8 cellular contexts compared by ENCODE assay signal in the genomic region with DNA sequence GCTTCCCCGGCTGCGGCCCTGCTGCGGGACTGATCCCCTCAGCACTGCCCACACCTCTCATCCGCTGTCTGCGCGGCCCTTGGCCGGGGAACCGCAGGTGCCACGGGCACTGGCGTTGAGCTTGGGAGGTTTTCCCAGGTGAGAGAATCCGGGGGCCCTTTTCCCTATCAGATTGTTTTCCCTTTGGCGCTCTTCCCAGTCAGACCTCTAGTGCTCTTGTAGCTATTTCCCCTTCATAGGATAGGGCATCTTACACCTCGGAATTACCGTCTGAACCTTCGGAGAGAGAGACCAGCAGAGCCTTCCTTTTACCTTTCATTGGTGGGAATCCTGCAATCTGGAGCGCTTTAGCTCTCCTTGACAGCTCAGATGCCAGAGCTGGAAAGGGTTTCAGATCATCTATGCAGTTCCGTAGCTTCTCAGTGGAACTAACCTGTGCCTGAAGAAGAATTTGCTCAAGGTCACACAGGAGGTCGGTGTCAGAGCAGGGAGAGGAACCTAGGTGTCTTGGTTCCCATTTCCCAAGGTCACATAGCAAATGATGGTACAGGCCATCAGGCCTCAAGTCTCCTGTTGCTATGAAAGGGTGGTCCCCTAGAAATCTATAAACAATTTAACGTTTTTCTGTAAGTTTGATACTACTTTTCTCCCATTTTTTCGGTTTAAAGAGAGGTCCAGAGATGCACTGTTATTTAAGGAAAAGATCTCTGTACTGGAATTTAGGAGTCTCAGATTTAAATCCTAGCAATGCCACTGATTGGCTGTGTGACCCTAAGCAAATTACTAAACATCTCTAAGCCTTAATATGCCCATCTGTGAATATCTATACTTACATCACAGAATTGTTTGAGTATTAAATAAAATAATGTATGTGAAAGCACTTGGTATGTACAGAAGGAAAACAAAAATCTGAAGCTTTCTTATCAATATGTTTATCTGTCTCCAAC. TPM values are rescaled to one million over a fixed set of nuclear protein-coding genes. Genes with fewer than 3 reads are reported as not detected.
DNase-seq lines count a peak whose midpoint lies in the region; ATAC-seq and TF ChIP-seq lines count a peak whose summit lies in the region.

No MANE protein-coding gene starts in this region.

- H4K20me1 ChIP-seq in BLaER1, result peaks cover 47% of the 10 kb centered on the region

- H3K4me1 Mint-ChIP-seq in type B pancreatic cell (ENCODE audit: unreplicated experiment), result peaks cover 23% of the 10 kb centered on the region

- 0 out of 2 replicates have a peak, but pooled peaks cover 12% of the 10 kb centered on the region for H3K36me3 ChIP-seq in BLaER1
- H3K36me3 ChIP-seq in lower lobe of right lung, result no peaks in the 10 kb centered on the region

- peak overlapping the region; percentile 94 for H3K9ac ChIP-seq in BLaER1

- no peaks in the 10 kb centered on the region for H3K9me3 ChIP-seq in BLaER1
- H3K9me3 ChIP-seq in lower lobe of right lung, result no peaks in the 10 kb centered on the region

- TF ChIP-seq CTCF in cardiac fibroblast (IDR thresholded peaks at IDR 0.05; ENCODE audit: low read depth, low read length) (no peak), lower lobe of right lung (IDR thresholded peaks at IDR 0.05) (no peak), type B pancreatic cell (conservative IDR thresholded peaks at IDR 0.05) (no peak)

- H3K4me1 ChIP-seq in BLaER1 (peaks cover 30% of the 10 kb centered on the region), lower lobe of right lung (peaks cover 30% of the 10 kb centered on the region)

- intact Hi-C loops in lower lobe of right lung (cut with DNase I), result no loop called here

- no peaks in the 10 kb centered on the region for H3K9me3 Mint-ChIP-seq in type B pancreatic cell

- H3K27ac Mint-ChIP-seq in type B pancreatic cell, result peak overlapping the region; percentile 84

- H3K27me3 ChIP-seq in BLaER1, result no peaks in the 10 kb centered on the region
- no peaks in the 10 kb centered on the region for H3K27me3 ChIP-seq in lower lobe of right lung (ENCODE audit: low read depth)

- H3K4me3 Mint-ChIP-seq in type B pancreatic cell, result peak overlapping the region; percentile 94

- peak overlapping the region; percentile 93 for H3K4me2 ChIP-seq in BLaER1

- DNase-seq in NCI-H345 treated with DMSO at 0.1 percent for 48 hours (lab: John Stamatoyannopoulos, UW; ENCODE audit: unreplicated experiment) (peak; percentile 29), cardiac fibroblast (ENCODE audit: low read depth in 2 of 2) (peak; percentile 15 to 22), lower lobe of right lung (no peak), type B pancreatic cell (ENCODE audit: extremely low spot score, unreplicated experiment) (no peak), CD1c-positive myeloid dendritic cell (ENCODE audit: extremely low spot score) (no peak)

- ATAC-seq in GM21447 (IDR thresholded peaks at IDR 0.05; ENCODE audit: unreplicated experiment) (peak; percentile 28), lower lobe of right lung (peak; percentile 40 to 72), GM21717 (IDR thresholded peaks at IDR 0.05; ENCODE audit: unreplicated experiment) (no peak)

- no peaks in the 10 kb centered on the region for H3K27me3 Mint-ChIP-seq in type B pancreatic cell

- H3K36me3 Mint-ChIP-seq in type B pancreatic cell, result peaks cover 7% of the 10 kb centered on the region

- peak overlapping the region; percentile 84 for H3K27ac ChIP-seq in BLaER1
- H3K27ac ChIP-seq in lower lobe of right lung, result peak overlapping the region; percentile 88

- peak overlapping the region; percentile 98 for H3K4me3 ChIP-seq in BLaER1
- peak overlapping the region; percentile 66 to 70 for H3K4me3 ChIP-seq in cardiac fibroblast (replicated peaks in 1 of 2; ENCODE audit: low read depth in 2 of 2, low read length in 2 of 2)
- peak overlapping the region; percentile 81 for H3K4me3 ChIP-seq in lower lobe of right lung

RNA-seq across cellular contexts. Expression of a gene that starts 0.9 kb away (rescaled TPM):
- 78.3 TPM for total RNA-seq in lower lobe of right lung
- total RNA-seq in type B pancreatic cell (ENCODE audit: low replicate concordance), result 66.5 and 93.6 TPM in 2 replicates

RNA-seq across cellular contexts. Expression of a gene that starts 18.8 kb away (rescaled TPM):
- total RNA-seq in lower lobe of right lung, result 2.2 TPM
- 15.7 and 20.1 TPM in 2 replicates for total RNA-seq in type B pancreatic cell (ENCODE audit: low replicate concordance)

RNA-seq across cellular contexts. Expression of a gene that starts 57.7 kb away (rescaled TPM):
- not detected for total RNA-seq in lower lobe of right lung
- total RNA-seq in type B pancreatic cell (ENCODE audit: low replicate concordance), result not detected in 2 replicates

Comparison
In these comparisons a context has a peak if more than half of its experiments do, and no peak if none do; other contexts are left out.
1. DNase-seq: peak in NCI-H345 treated with DMSO at 0.1 percent for 48 hours (single experiment) and cardiac fibroblast (2 of 2); none in lower lobe of right lung (single experiment), type B pancreatic cell (single experiment) and CD1c-positive myeloid dendritic cell (single experiment).
2. Peak in every context shown above with its lines, with median percentiles within 50 percentile points of each other: H3K4me3 ChIP-seq.